ENCODE assay signal across 13 cellular contexts in genomic region chr3:43968465-43968864, GRCh38.
DNase-seq lines count a peak whose midpoint lies in the region; ATAC-seq and TF ChIP-seq lines count a peak whose summit lies in the region.
"Had no signal": no experiment of that assay in that cellular context is flagged by ENCODE, and none has a peak within 500 bp of the region (broad histone marks: within the 10 kb centered on the region; RNA-seq: fewer than 3 reads in every experiment).

No MANE protein-coding gene starts in this region.

- H3K4me2 ChIP-seq in GM23338 (peak overlapping the region; percentile 10), Karpas-422 (ENCODE audit: low read depth, low read length, poor library complexity, severe bottlenecking) (peak overlapping the region; percentile 59)

- POLR2A ChIA-PET in Caco-2 (lab: Charles Lee) = no interaction called here

- no peaks in the 10 kb centered on the region for H3F3A ChIP-seq in GM23338 (replicated peaks; ENCODE audit: low read depth)

- H3K27ac Mint-ChIP-seq in GM23338 (peak overlapping the region; percentile 83), glutamatergic neuron (ENCODE audit: unreplicated experiment) (no peak overlapping the region), Caco-2 (ENCODE audit: unreplicated experiment) (no peak overlapping the region)
- H3K27ac Mint-ChIP-seq: B cell; CD8-positive, alpha-beta T cell had no signal

- H3K27ac ChIP-seq in GM23338 (ENCODE audit: low read depth) = peak overlapping the region; percentile 11; the same call in 1 of the 2 replicates
- peak overlapping the region; percentile 73 for H3K27ac ChIP-seq in Karpas-422 (ENCODE audit: low read length)

- H3K36me3 ChIP-seq in GM23338 (ENCODE audit: insufficient read depth) (no peaks in the 10 kb centered on the region), Karpas-422 (ENCODE audit: insufficient read depth, low read length) (no peaks in the 10 kb centered on the region), mucosa of descending colon (ENCODE audit: low read depth) (no peaks in the 10 kb centered on the region), Caco-2 (ENCODE audit: control insufficient read depth, insufficient read depth, low read length) (no peaks in the 10 kb centered on the region)

- H3K27me3 Mint-ChIP-seq in GM23338 (ENCODE audit: insufficient read depth, low read depth, poor library complexity) (peaks cover 10% of the 10 kb centered on the region), glutamatergic neuron (ENCODE audit: unreplicated experiment) (no peaks in the 10 kb centered on the region), Caco-2 (ENCODE audit: insufficient read depth, unreplicated experiment) (peaks cover 19% of the 10 kb centered on the region)

- ATAC-seq in GM23338 (peak; percentile 92), mucosa of descending colon (no peak)
- ATAC-seq: CD8-positive, alpha-beta T cell had no signal

- CTCF ChIA-PET in Caco-2 (lab: Charles Lee) = no interaction called here

- peak overlapping the region; percentile 35; the same call in 1 of the 2 replicates for H3K9ac ChIP-seq in Karpas-422 (ENCODE audit: low read length)

- H3K9me3 ChIP-seq in Karpas-422 (ENCODE audit: low read length) = no peaks in the 10 kb centered on the region
- no peaks in the 10 kb centered on the region for H3K9me3 ChIP-seq in mucosa of descending colon
- H3K9me3 ChIP-seq in Caco-2 = no peaks in the 10 kb centered on the region

- DNase-seq in GM23338 (ENCODE audit: low spot score) = peak; percentile 80
- peak; percentile 55 for DNase-seq in Karpas-422
- DNase-seq in NCI-H526 treated with DMSO at 0.1 percent for 48 hours (lab: John Stamatoyannopoulos, UW) = peak; percentile 47
- peak; percentile 60 for DNase-seq in iPS DF 19.7 (ENCODE audit: low read depth, low spot score)
- DNase-seq in mucosa of descending colon = no peak
- no peak for DNase-seq in glutamatergic neuron
- no peak for DNase-seq in Caco-2
- DNase-seq: CD8-positive, alpha-beta T cell; HCEC 1CT; NCI-H187 treated with DMSO at 0.1 percent for 48 hours; NCI-H82; SIG-M5 had no signal

- TF ChIP-seq CTCF in GM23338 (conservative IDR thresholded peaks at IDR 0.05; ENCODE audit: low read depth in 2 of 2) (no peak), mucosa of descending colon (IDR thresholded peaks at IDR 0.05) (no peak), glutamatergic neuron (IDR thresholded peaks at IDR 0.05; ENCODE audit: partially characterized antibody, unreplicated experiment) (no peak), Caco-2 (IDR thresholded peaks at IDR 0.05; ENCODE audit: insufficient read depth in 1 of 2, low read depth in 1 of 2, low read length in 1 of 2, severe bottlenecking in 1 of 2, unreplicated experiment in 1 of 2) (no peak)

- H3K9me2 ChIP-seq in GM23338 (ENCODE audit: insufficient read depth) = no peaks in the 10 kb centered on the region
- no peaks in the 10 kb centered on the region for H3K9me2 ChIP-seq in Karpas-422 (replicated peaks; ENCODE audit: insufficient read depth, low read length)

- H2AFZ ChIP-seq in GM23338 = no peak overlapping the region
- no peak overlapping the region for H2AFZ ChIP-seq in Karpas-422 (ENCODE audit: low read length)

- no peaks in the 10 kb centered on the region for H3K79me2 ChIP-seq in GM23338 (replicated peaks; ENCODE audit: insufficient read depth)
- no peaks in the 10 kb centered on the region for H3K79me2 ChIP-seq in Karpas-422 (ENCODE audit: low read length)

- H3K4me3 ChIP-seq in GM23338 (no peak overlapping the region), Karpas-422 (ENCODE audit: low read length) (peak overlapping the region; percentile 18; the same call in 1 of the 2 replicates), mucosa of descending colon (no peak overlapping the region), Caco-2 (ENCODE audit: low read depth, low read length) (no peak overlapping the region)

- H3K9me3 Mint-ChIP-seq in GM23338 = no peaks in the 10 kb centered on the region
- no peaks in the 10 kb centered on the region for H3K9me3 Mint-ChIP-seq in glutamatergic neuron (ENCODE audit: unreplicated experiment)
- no peaks in the 10 kb centered on the region for H3K9me3 Mint-ChIP-seq in Caco-2 (ENCODE audit: unreplicated experiment)
- H3K9me3 Mint-ChIP-seq: CD8-positive, alpha-beta T cell had no signal

- H3K4me1 ChIP-seq in GM23338 (ENCODE audit: insufficient read depth) = peaks cover 43% of the 10 kb centered on the region
- H3K4me1 ChIP-seq in Karpas-422 (ENCODE audit: low read length) = peaks cover 60% of the 10 kb centered on the region
- H3K4me1 ChIP-seq in mucosa of descending colon (ENCODE audit: low read depth) = no peaks in the 10 kb centered on the region
- H3K4me1 ChIP-seq in Caco-2 = no peaks in the 10 kb centered on the region

- intact Hi-C loops in mucosa of descending colon (cut with DNase I, micrococcal nuclease) (no loop called here), Caco-2 (cut with micrococcal nuclease; ENCODE audit: unreplicated experiment) (no loop called here)

- no peaks in the 10 kb centered on the region for H3K36me3 Mint-ChIP-seq in GM23338 (ENCODE audit: low read depth)
- H3K36me3 Mint-ChIP-seq in glutamatergic neuron (ENCODE audit: unreplicated experiment) = peaks cover 4% of the 10 kb centered on the region
- H3K36me3 Mint-ChIP-seq in Caco-2 (ENCODE audit: insufficient read depth, unreplicated experiment) = no peaks in the 10 kb centered on the region
- H3K36me3 Mint-ChIP-seq: CD8-positive, alpha-beta T cell had no signal

- H3K4me3 Mint-ChIP-seq in GM23338 = peak overlapping the region; percentile 23; the same call in 2 of the 3 replicates
- no peak overlapping the region for H3K4me3 Mint-ChIP-seq in glutamatergic neuron (ENCODE audit: unreplicated experiment)
- no peak overlapping the region for H3K4me3 Mint-ChIP-seq in Caco-2 (ENCODE audit: unreplicated experiment)
- H3K4me3 Mint-ChIP-seq: B cell; CD8-positive, alpha-beta T cell had no signal

- H3K4me1 Mint-ChIP-seq in GM23338 = peaks cover 56% of the 10 kb centered on the region
- no peaks in the 10 kb centered on the region for H3K4me1 Mint-ChIP-seq in glutamatergic neuron (ENCODE audit: low read depth, unreplicated experiment)
- no peaks in the 10 kb centered on the region for H3K4me1 Mint-ChIP-seq in Caco-2 (ENCODE audit: low read depth, unreplicated experiment)
- H3K4me1 Mint-ChIP-seq: B cell had no signal

- H4K20me1 ChIP-seq in GM23338 (replicated peaks; ENCODE audit: insufficient read depth) (no peaks in the 10 kb centered on the region), Karpas-422 (ENCODE audit: insufficient read depth, low read depth, low read length) (no peaks in the 10 kb centered on the region)

- no peaks in the 10 kb centered on the region for H3K27me3 ChIP-seq in GM23338 (ENCODE audit: insufficient read depth)
- H3K27me3 ChIP-seq in Karpas-422 (ENCODE audit: low read length) = no peaks in the 10 kb centered on the region
- H3K27me3 ChIP-seq in Caco-2 (replicated peaks; ENCODE audit: control insufficient read depth, insufficient read depth, low read length) = no peaks in the 10 kb centered on the region; the same call in 1 of the 2 replicates

- no TSS peak for BruUV-seq in Caco-2 (replicated peaks; lab: Mats Ljungman, UMichigan)

TF ChIP-seq in GM23338, 12 proteins besides CTCF, POLR2A, EP300 and RAD21 (continues in another document):
- TF ChIP-seq EZH2phosphoT487 (IDR thresholded peaks at IDR 0.05; ENCODE audit: unreplicated experiment) (no peak), CREB1 (CRISPR knock-in tag; IDR thresholded peaks at IDR 0.05; ENCODE audit: low read depth) (no peak), ZNF331 (CRISPR knock-in tag; IDR thresholded peaks at IDR 0.05; ENCODE audit: low read depth) (no peak)

Comparison
In these comparisons a context has a peak if more than half of its experiments do, and no peak if none do; other contexts are left out.
1. DNase-seq: peak in GM23338 (single experiment), Karpas-422 (single experiment), NCI-H526 treated with DMSO at 0.1 percent for 48 hours (single experiment) and iPS DF 19.7 (single experiment); none in mucosa of descending colon (0 of 3), glutamatergic neuron (single experiment) and Caco-2 (0 of 2).